In the genomic region with DNA sequence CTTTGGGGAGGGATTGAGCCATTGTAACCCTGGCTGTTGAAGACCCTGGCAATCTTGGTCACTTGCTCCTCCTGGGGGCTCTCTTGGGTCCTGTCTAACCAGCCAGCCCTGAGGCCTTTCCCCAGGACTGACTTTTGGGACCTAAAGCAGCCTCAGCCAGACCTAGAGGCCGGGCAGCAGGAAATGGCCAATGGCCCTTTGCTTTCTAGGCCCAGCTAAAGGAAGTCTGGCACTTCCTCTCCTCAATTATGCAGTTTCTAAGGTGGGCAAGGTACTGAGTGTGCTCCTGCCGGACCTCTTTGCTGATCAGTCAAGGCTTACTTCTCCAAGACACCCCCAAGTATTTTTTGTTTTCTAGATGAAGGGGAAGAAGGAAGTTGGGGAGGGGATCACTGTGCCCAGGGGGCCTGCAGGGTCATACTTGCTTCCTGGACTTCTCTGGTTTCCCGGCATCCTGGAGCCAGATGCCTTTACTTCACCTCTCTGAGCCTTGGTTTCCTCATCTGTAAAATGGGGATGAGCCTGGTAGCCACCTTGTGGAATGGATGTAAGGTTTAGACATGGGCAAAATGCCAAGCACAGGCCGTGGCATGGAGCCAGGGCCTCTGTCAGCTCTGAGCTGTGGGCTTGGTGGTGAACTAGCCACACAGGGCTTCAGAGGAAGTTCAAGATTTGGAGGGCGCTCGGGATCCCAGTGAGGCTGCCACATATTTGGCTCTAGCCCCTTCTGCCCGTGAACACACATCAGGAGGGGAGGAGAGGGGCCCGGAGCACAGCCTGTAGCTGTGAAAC, we compare ENCODE assay signal across 16 cellular contexts. TPM values are rescaled to one million over a fixed set of nuclear protein-coding genes. Genes with fewer than 3 reads are reported as not detected.
DNase-seq lines count a peak whose midpoint lies in the region; ATAC-seq and TF ChIP-seq lines count a peak whose summit lies in the region.
"Had no signal": no experiment of that assay in that cellular context is flagged by ENCODE, and none has a peak within 500 bp of the region (broad histone marks: within the 10 kb centered on the region; RNA-seq: fewer than 3 reads in every experiment).

No MANE protein-coding gene starts in this region.

- H3K9me3 ChIP-seq in WERI-Rb-1 (ENCODE audit: severe bottlenecking): no peaks in the 10 kb centered on the region

- DNase-seq in ACHN: peak; percentile 36
- peak; percentile 34 for DNase-seq in HK-2 (ENCODE audit: unreplicated experiment)
- DNase-seq in astrocyte of the hippocampus (ENCODE audit: low read depth, low spot score): peak; percentile 69
- peak; percentile 74 to 81 for DNase-seq in lung microvascular endothelial cell (ENCODE audit: low read depth in 2 of 2)
- no peak for DNase-seq in WERI-Rb-1
- DNase-seq in NCI-H2107 treated with DMSO at 0.1 percent for 48 hours (lab: John Stamatoyannopoulos, UW; ENCODE audit: unreplicated experiment): no peak
- DNase-seq: activated CD8-positive, alpha-beta memory T cell treated with anti-CD3 and anti-CD28 coated beads, Interleukin-2, amount 10 ng/mL, durations not matched to agents 7 days and 5 days; NCI-H2029; stimulated activated CD4-positive, alpha-beta T cell treated with anti-CD3 and anti-CD28 coated beads, Interleukin-15, amount 100 ng/mL, for 24 hours had no signal

- no peak overlapping the region for H3K4me3 ChIP-seq in WERI-Rb-1 (ENCODE audit: low read depth, low read length)
- H3K4me3 ChIP-seq: cardiac muscle cell had no signal

- no peak for TF ChIP-seq CTCF in WERI-Rb-1 (IDR thresholded peaks at IDR 0.05; ENCODE audit: low read depth, low read length)

- ATAC-seq in HG03280 (IDR thresholded peaks at IDR 0.05; ENCODE audit: unreplicated experiment): no peak
- no peak for ATAC-seq in HG03469 (IDR thresholded peaks at IDR 0.05; ENCODE audit: unreplicated experiment)
- ATAC-seq: activated CD8-positive, alpha-beta memory T cell treated with anti-CD3 and anti-CD28 coated beads, Interleukin-2, amount 10 ng/mL, durations not matched to agents 7 days and 5 days had no signal

- in situ Hi-C loops in ACHN (cut with HindIII; ENCODE audit: low pct_ligation_motif_present, low pct_unique_long_range_greater_than_20kb, low sequenced_read_pairs): no loop called here

- H3K36me3 ChIP-seq in WERI-Rb-1: no peaks in the 10 kb centered on the region
- H3K36me3 ChIP-seq: cardiac muscle cell had no signal

- H3K27ac ChIP-seq in WERI-Rb-1: no peak overlapping the region
- H3K27ac ChIP-seq: cardiac muscle cell had no signal

- no peaks in the 10 kb centered on the region for H3K27me3 ChIP-seq in WERI-Rb-1 (ENCODE audit: insufficient read depth, low read depth, severe bottlenecking)
- H3K27me3 ChIP-seq: cardiac muscle cell had no signal

RNA-seq across cellular contexts. Expression of gene CX3CL1, which starts 8.6 kb away (rescaled TPM):
- total RNA-seq in lung microvascular endothelial cell: 2.0 and 2.8 TPM in 2 replicates
- total RNA-seq: activated CD8-positive, alpha-beta memory T cell treated with anti-CD3 and anti-CD28 coated beads, Interleukin-2, amount 10 ng/mL, durations not matched to agents 7 days and 5 days; CD4-positive, alpha-beta T cell; myocyte had no signal

RNA-seq across cellular contexts. Expression of gene CCL22, which starts 22.3 kb away (rescaled TPM):
- not detected in 2 replicates for total RNA-seq in lung microvascular endothelial cell
- total RNA-seq: CD4-positive, alpha-beta T cell; H1; myocyte had no signal

RNA-seq across cellular contexts. Expression of gene CCL17, which starts 23.7 kb away (rescaled TPM):
- total RNA-seq in lung microvascular endothelial cell: not detected in 2 replicates
- total RNA-seq: cardiac muscle cell; CD4-positive, alpha-beta T cell; H1; myocyte; subcutaneous adipose tissue had no signal

Comparison
In these comparisons a context has a peak if more than half of its experiments do, and no peak if none do; other contexts are left out.
1. DNase-seq: peak in ACHN (single experiment), HK-2 (single experiment), astrocyte of the hippocampus (single experiment) and lung microvascular endothelial cell (2 of 2); none in WERI-Rb-1 (single experiment) and NCI-H2107 treated with DMSO at 0.1 percent for 48 hours (single experiment).